ENCODE assay signal across 8 cellular contexts in the genomic region with DNA sequence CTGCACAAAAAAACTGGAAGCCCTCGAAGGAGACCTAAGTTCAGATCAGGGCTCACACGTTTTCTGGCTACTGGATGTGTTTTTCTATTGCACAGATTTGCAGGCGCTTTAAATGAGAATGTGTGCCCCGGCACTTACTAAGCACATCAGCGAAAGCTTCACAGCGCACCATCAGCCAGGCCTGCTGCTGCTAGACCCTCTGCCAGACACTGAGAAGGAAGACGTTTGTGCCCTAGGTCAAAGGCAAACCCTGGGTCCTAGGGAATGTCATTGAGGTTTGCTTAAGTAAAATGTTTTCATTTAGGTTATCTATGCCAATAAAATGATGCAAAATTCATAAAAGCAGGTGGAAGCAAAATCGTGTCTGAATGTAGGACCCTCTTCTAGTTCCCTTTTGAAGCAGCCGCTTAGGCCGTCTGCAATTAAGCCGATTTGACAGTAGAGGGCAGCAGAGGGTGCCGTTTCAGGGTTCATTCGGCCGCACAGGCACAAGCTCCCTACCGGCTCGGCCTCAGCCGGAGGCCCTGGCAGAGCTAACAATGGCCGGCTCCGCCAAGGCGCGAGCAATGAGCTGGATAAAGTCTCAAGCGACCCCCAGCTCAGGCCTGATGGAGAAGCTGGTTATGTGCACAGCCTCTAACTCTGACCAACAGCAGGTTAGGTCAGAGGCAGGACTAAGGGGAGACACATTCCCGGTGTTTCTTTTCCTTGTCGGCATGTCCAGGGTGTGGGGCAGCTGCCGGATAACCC.
DNase-seq lines count a peak whose midpoint lies in the region; ATAC-seq and TF ChIP-seq lines count a peak whose summit lies in the region.

No MANE protein-coding gene starts in this region.

- no peak overlapping the region for H3K9ac ChIP-seq in HCT116 (ENCODE audit: low read length)

- CTCF ChIA-PET in HCT116 (lab: Charles Lee) = interaction anchor here (0.6 to 4.6 kb wide), 34 partner anchors 9 to 659 kb away, joined by 3 to 70 read pairs (median 4); a partner anchor contains a TSS

- DNase-seq in GDM1 (lab: John Stamatoyannopoulos, UW) (peak; percentile 76), HCT116 (ENCODE audit: low read depth, low spot score) (peak; percentile 51), NAMALWA (ENCODE audit: low spot score) (peak; percentile 78), SK-N-DZ (ENCODE audit: low spot score) (peak; percentile 68), amniotic stem cell (lab: John Stamatoyannopoulos, UW) (peak; percentile 25), right atrium auricular region (ENCODE audit: low spot score) (peak; percentile 85), pulmonary artery endothelial cell (ENCODE audit: low read depth, low spot score) (peak; percentile 43)

- no peaks in the 10 kb centered on the region for H3K27me3 ChIP-seq in HCT116 (ENCODE audit: insufficient read depth, low read length)
- no peaks in the 10 kb centered on the region for H3K27me3 ChIP-seq in right atrium auricular region

- H4K20me1 ChIP-seq in HCT116 (ENCODE audit: insufficient read depth) = no peaks in the 10 kb centered on the region

- RAD21 ChIA-PET in HCT116 (lab: Charles Lee; ENCODE audit: low non-redundant PET in 1 of 2, low total read pairs in 2 of 2, uncharacterized antibody in 2 of 2, unreplicated experiment in 2 of 2) = interaction anchor here (0.6 to 3.3 kb wide), 14 partner anchors 19 to 649 kb away, joined by 3 to 12 read pairs (median 4); no protein-coding TSS in a partner anchor

- TF ChIP-seq RAD21 in HCT116 (IDR thresholded peaks at IDR 0.05; ENCODE audit: low read depth) = peak; percentile 88

- H3K4me1 ChIP-seq in HCT116 (ENCODE audit: control insufficient read depth in 1 of 2, insufficient read depth in 2 of 2, low read length in 2 of 2) (peaks cover 2 to 7% of the 10 kb centered on the region in 2 experiments; a peak in 3 of 4 replicates), right atrium auricular region (peaks cover 0 to 7% of the 10 kb centered on the region in 2 donors)

- peak overlapping the region in 1 of 2 experiments; percentile 29; a peak in 1 of 4 replicates for H3K4me3 ChIP-seq in HCT116 (replicated peaks in 1 of 2; ENCODE audit: low read depth in 1 of 2, low read length in 2 of 2)
- peak overlapping the region in 1 of 2 donors; percentile 33 for H3K4me3 ChIP-seq in right atrium auricular region

- H2AFZ ChIP-seq in HCT116 (ENCODE audit: low read depth, low read length, poor library complexity, severe bottlenecking) = peak overlapping the region; percentile 97

- H3K9me2 ChIP-seq in HCT116 (ENCODE audit: insufficient read depth) = no peaks in the 10 kb centered on the region

- intact Hi-C loops in HCT116 (cut with micrococcal nuclease) = loop anchor here (1.0 to 5.0 kb wide), 7 partner anchors 283 to 649 kb away; no protein-coding TSS in a partner anchor

- H3K9me3 ChIP-seq in HCT116 (ENCODE audit: control insufficient read depth in 1 of 2, insufficient read depth in 1 of 2, low read depth in 1 of 2, low read length in 2 of 2) (no peaks in the 10 kb centered on the region), right atrium auricular region (no peaks in the 10 kb centered on the region)

- no peaks in the 10 kb centered on the region for H3K36me3 ChIP-seq in HCT116 (ENCODE audit: control insufficient read depth in 1 of 2, insufficient read depth in 2 of 2, low read length in 2 of 2)
- H3K36me3 ChIP-seq in right atrium auricular region = no peaks in the 10 kb centered on the region

- TF ChIP-seq POLR2A in HCT116 (IDR thresholded peaks at IDR 0.05; ENCODE audit: borderline replicate concordance, extremely low read depth, insufficient read depth, insufficient read length) = no peak

- H3K27ac ChIP-seq in HCT116 (ENCODE audit: low read depth, low read length) (no peak overlapping the region), right atrium auricular region (peak overlapping the region in 1 of 2 donors; percentile 58)

- H3K4me2 ChIP-seq in HCT116 (ENCODE audit: low read length) = peak overlapping the region; percentile 74

- peak; percentile 74 to 82 (median 77) for TF ChIP-seq CTCF in HCT116 (IDR thresholded peaks at IDR 0.05 in 2 of 3, conservative IDR thresholded peaks at IDR 0.05 in 1 of 3; ENCODE audit: borderline replicate concordance in 1 of 3, insufficient read depth in 1 of 3, low read depth in 2 of 3, low read length in 2 of 3)
- peak; percentile 93 to 96 for TF ChIP-seq CTCF in right atrium auricular region (IDR thresholded peaks at IDR 0.05)

- POLR2A ChIA-PET in HCT116 (lab: Charles Lee) = interaction anchor here (1.0 to 1.5 kb wide), 2 partner anchors 649 to 659 kb away, joined by 4 to 6 read pairs; a partner anchor contains a TSS

- no peaks in the 10 kb centered on the region for H3K79me2 ChIP-seq in HCT116 (ENCODE audit: insufficient read depth, low read length)

- ATAC-seq in HCT116 = peak; percentile 96
- ATAC-seq in GM18520 (IDR thresholded peaks at IDR 0.05; ENCODE audit: unreplicated experiment) = no peak

- no TSS peak for BruUV-seq in HCT116 (replicated peaks; lab: Mats Ljungman, UMichigan)

TF ChIP-seq in HCT116, 20 proteins besides CTCF, POLR2A, EP300 and RAD21:
- TF ChIP-seq TCF7L2 (IDR thresholded peaks at IDR 0.05; ENCODE audit: borderline replicate concordance, extremely low read depth, insufficient read depth, insufficient read length) (peak; percentile 90), SIN3A (IDR thresholded peaks at IDR 0.05; ENCODE audit: low read depth) (no peak)

Comparison
In these comparisons a context has a peak if more than half of its experiments do, and no peak if none do; other contexts are left out.
1. DNase-seq: peak in every context shown above with its lines; median percentile 85 in right atrium auricular region; 78 in NAMALWA; 76 in GDM1; 68 in SK-N-DZ; 51 in HCT116; 43 in pulmonary artery endothelial cell; 25 in amniotic stem cell.